Comparison of ENCODE assay signal across 15 cellular contexts in genomic region chr19:3672575-3672948, GRCh38. TPM values are rescaled to one million over a fixed set of nuclear protein-coding genes. Genes with fewer than 3 reads are reported as not detected.
A peak's percentile ranks its signal among the peaks of the same experiment; 100 is the strongest.
DNase-seq lines count a peak whose midpoint lies in the region; ATAC-seq, FAIRE-seq and TF ChIP-seq lines count a peak whose summit lies in the region.
"Had no signal": no experiment of that assay in that cellular context is flagged by ENCODE, and none has a peak within 500 bp of the region (broad histone marks: within the 10 kb centered on the region; RNA-seq: fewer than 3 reads in every experiment).

No MANE protein-coding gene starts in this region.

- H3K27me3 Mint-ChIP-seq in mesothelial cell of epicardium (ENCODE audit: low read depth) (no peaks in the 10 kb centered on the region), T-cell (no peaks in the 10 kb centered on the region)

- FAIRE-seq in K562 (lab: Jason Lieb, UNC) (no peak), small intestine (lab: Jason Lieb, UNC) (no peak)
- FAIRE-seq: GM12878 had no signal

- H3K27ac ChIP-seq in K562 (ENCODE audit: extremely low read depth, low read depth, low read length), result peak overlapping the region; percentile 96; the same call in 2 of the 3 replicates
- peak overlapping the region; percentile 100 for H3K27ac ChIP-seq in stomach smooth muscle (ENCODE audit: low read length)
- peak overlapping the region in 1 of 2 donors; percentile 91 for H3K27ac ChIP-seq in small intestine (ENCODE audit: low read depth in 1 of 2, low read length in 1 of 2)
- no peak overlapping the region for H3K27ac ChIP-seq in brain microvascular endothelial cell
- H3K27ac ChIP-seq: C4-2B had no signal

- intact Hi-C loops in K562 (cut with micrococcal nuclease), result no loop called here

- in situ Hi-C loops in K562 (cut with MboI) (no loop called here), brain microvascular endothelial cell (cut with HindIII; ENCODE audit: low pct_ligation_motif_present, low sequenced_read_pairs) (no loop called here)

- no peak for TF ChIP-seq RAD21 in K562 (CRISPR knock-in tag; conservative IDR thresholded peaks at IDR 0.05 in 1 of 2, IDR thresholded peaks at IDR 0.05 in 1 of 2)

- H3K9me3 Mint-ChIP-seq in mesothelial cell of epicardium (no peaks in the 10 kb centered on the region), T-cell (no peaks in the 10 kb centered on the region)

- BruUV-seq in K562 (replicated peaks; lab: Mats Ljungman, UMichigan), result no TSS peak

- H3K9me1 ChIP-seq in K562 (ENCODE audit: control insufficient read depth, insufficient read depth, low read length), result no peaks in the 10 kb centered on the region

- no peak for TF ChIP-seq EP300 in K562 (IDR thresholded peaks at IDR 0.05; ENCODE audit: low read length)

- no peaks in the 10 kb centered on the region for H3K9me3 ChIP-seq in NT2/D1 (ENCODE audit: insufficient read depth, low read length)
- no peaks in the 10 kb centered on the region for H3K9me3 ChIP-seq in K562 (replicated peaks; ENCODE audit: control insufficient read depth, insufficient read depth, low read depth, low read length)
- H3K9me3 ChIP-seq in stomach smooth muscle (ENCODE audit: control insufficient read depth in 2 of 2, low read length in 2 of 2), result peaks cover 0 to 3% of the 10 kb centered on the region in 2 donors
- no peaks in the 10 kb centered on the region for H3K9me3 ChIP-seq in small intestine (ENCODE audit: control insufficient read depth, low read depth)

- CTCF ChIA-PET in K562 (lab: Yijun Ruan, JAX; ENCODE audit: low intra/inter-chr PET ratio), result no interaction called here
- CTCF ChIA-PET in T-cell (lab: Charles Lee), result no interaction called here

- no peak overlapping the region for H3K4me3 Mint-ChIP-seq in mesothelial cell of epicardium
- no peak overlapping the region for H3K4me3 Mint-ChIP-seq in T-cell

- ATAC-seq in K562 (no peak), T-cell (replicated peaks in 1 of 4) (no peak)

- no peak for TF ChIP-seq POLR2A in K562 (conservative IDR thresholded peaks at IDR 0.05)

- WGBS in K562 (ENCODE audit: insufficient coverage, low coverage, missing lambda C conversion rate), result 83% methylated on average over 5 of the region's 8 CpGs
- 86 to 93% (median 90%) methylated on average over 6 to 8 of the region's 8 CpGs for WGBS in small intestine, 3 donors

- DNase-seq in NT2/D1 (ENCODE audit: low read depth, low spot score), result no peak
- DNase-seq in K562 (ENCODE audit: extremely low read depth in 1 of 4, low spot score in 3 of 4), result no peak
- DNase-seq in mesothelial cell of epicardium (ENCODE audit: low spot score in 2 of 2, unreplicated experiment in 2 of 2), result no peak
- DNase-seq in T-cell, result no peak
- no peak for DNase-seq in small intestine
- DNase-seq in brain microvascular endothelial cell, result no peak
- DNase-seq: activated CD4-positive, alpha-beta T cell treated with anti-CD3 and anti-CD28 coated beads, Interleukin-2, amount 50 U/mL, for 4 hours; activated naive CD4-positive, alpha-beta T cell treated with Interleukin-2 at 50 U/mL for 16 hours; cortex of kidney; islet precursor cell; NCI-H510A had no signal

- H3K27me3 ChIP-seq in NT2/D1 (ENCODE audit: insufficient read depth, insufficient read length), result no peaks in the 10 kb centered on the region
- no peaks in the 10 kb centered on the region for H3K27me3 ChIP-seq in K562 (ENCODE audit: control insufficient read depth in 2 of 2, insufficient read depth in 2 of 2, low read length in 2 of 2)
- H3K27me3 ChIP-seq in stomach smooth muscle (ENCODE audit: control insufficient read depth in 1 of 2, insufficient read depth in 2 of 2, low read length in 2 of 2), result no peaks in the 10 kb centered on the region
- no peaks in the 10 kb centered on the region for H3K27me3 ChIP-seq in small intestine (ENCODE audit: control insufficient read depth in 2 of 2, insufficient read depth in 2 of 2, low read length in 2 of 2)
- H3K27me3 ChIP-seq in brain microvascular endothelial cell (replicated peaks), result no peaks in the 10 kb centered on the region

- peak overlapping the region; percentile 82; the same call in 1 of the 2 replicates for H3K4me2 ChIP-seq in K562 (ENCODE audit: insufficient read depth, low read length)

- H3K27ac Mint-ChIP-seq in mesothelial cell of epicardium (peak overlapping the region; percentile 25), T-cell (no peak overlapping the region)

- H3K4me3 ChIP-seq in NT2/D1 (ENCODE audit: insufficient read length, low read depth) (no peak overlapping the region), K562 (no peak overlapping the region), stomach smooth muscle (ENCODE audit: low read length in 2 of 2) (peak overlapping the region in 1 of 2 donors; percentile 75), small intestine (ENCODE audit: low read depth in 1 of 2, low read length in 2 of 2) (no peak overlapping the region), brain microvascular endothelial cell (ENCODE audit: low read depth, low read length) (no peak overlapping the region)
- H3K4me3 ChIP-seq: GM12878 had no signal

- peak overlapping the region; percentile 64 for H3K9ac ChIP-seq in NT2/D1 (ENCODE audit: insufficient read length, low read depth)
- peak overlapping the region in 1 of 2 experiments; percentile 90; a peak in 2 of 4 replicates for H3K9ac ChIP-seq in K562 (ENCODE audit: insufficient read depth in 1 of 2, low read depth in 2 of 2, low read length in 2 of 2)
- H3K9ac ChIP-seq in stomach smooth muscle (ENCODE audit: low read length in 2 of 2), result peak overlapping the region in 1 of 2 donors; percentile 99

- H3K36me3 Mint-ChIP-seq in mesothelial cell of epicardium (no peaks in the 10 kb centered on the region), T-cell (peaks cover 3% of the 10 kb centered on the region)

- H4K20me1 ChIP-seq in K562 (replicated peaks; ENCODE audit: control insufficient read depth, insufficient read depth, low read length), result no peaks in the 10 kb centered on the region

- no peak for TF ChIP-seq CTCF in K562 (IDR thresholded peaks at IDR 0.05 in 2 of 3, conservative IDR thresholded peaks at IDR 0.05 in 1 of 3; ENCODE audit: insufficient read depth in 2 of 3, low read depth in 1 of 3, low read length in 3 of 3)
- TF ChIP-seq CTCF in mesothelial cell of epicardium (IDR thresholded peaks at IDR 0.05; ENCODE audit: unreplicated experiment), result no peak
- no peak for TF ChIP-seq CTCF in brain microvascular endothelial cell (IDR thresholded peaks at IDR 0.05; ENCODE audit: low read depth, low read length, missing control alignments)

- H3K36me3 ChIP-seq in NT2/D1 (ENCODE audit: insufficient read depth, insufficient read length, low read length) (peaks cover 26% of the 10 kb centered on the region), K562 (ENCODE audit: control insufficient read depth, insufficient read depth, low read length) (peaks cover 6% of the 10 kb centered on the region; the same call in 1 of the 3 replicates), stomach smooth muscle (ENCODE audit: control insufficient read depth in 2 of 2, insufficient read depth in 2 of 2, low read length in 2 of 2) (peaks cover 0 to 2% of the 10 kb centered on the region in 2 donors), small intestine (ENCODE audit: control insufficient read depth in 2 of 2, insufficient read depth in 2 of 2, low read length in 2 of 2) (no peaks in the 10 kb centered on the region), brain microvascular endothelial cell (replicated peaks) (no peaks in the 10 kb centered on the region)

- H3K4me1 Mint-ChIP-seq in mesothelial cell of epicardium (peaks cover 25% of the 10 kb centered on the region), T-cell (peaks cover 10 to 36% (median 30%) of the 10 kb centered on the region in 3 donors)

- H3K4me1 ChIP-seq in NT2/D1 (ENCODE audit: insufficient read depth, insufficient read length) (peaks cover 48% of the 10 kb centered on the region), K562 (replicated peaks in 1 of 2; ENCODE audit: control insufficient read depth in 2 of 2, insufficient read depth in 2 of 2, low read length in 2 of 2) (peaks cover 34 to 73% of the 10 kb centered on the region in 2 experiments), stomach smooth muscle (ENCODE audit: control insufficient read depth, insufficient read depth, low read length) (peaks cover 70% of the 10 kb centered on the region), small intestine (ENCODE audit: control insufficient read depth in 2 of 2, insufficient read depth in 1 of 2, low read depth in 1 of 2, low read length in 1 of 2) (peaks cover 0 to 11% of the 10 kb centered on the region in 2 donors)

- POLR2A ChIA-PET in K562 (lab: Yijun Ruan, JAX), result interaction anchor here (0.7 to 4.1 kb wide), 7 partner anchors 11 to 193 kb away, joined by 3 to 16 read pairs (median 4); partner anchors contain the start of gene TJP3
- POLR2A ChIA-PET in T-cell (lab: Charles Lee), result interaction anchor here in 1 of 2 donors (0.6 kb wide), 1 partner anchor 546 kb away, joined by 4 read pairs; no protein-coding TSS in a partner anchor

- H3K79me2 ChIP-seq in K562 (ENCODE audit: control insufficient read depth, insufficient read depth, low read length), result peaks cover 52% of the 10 kb centered on the region

- H2AFZ ChIP-seq in K562 (ENCODE audit: low read depth, low read length), result no peak overlapping the region

RNA-seq across cellular contexts. Expression of gene PIP5K1C, which starts 27.7 kb away (rescaled TPM):
- total RNA-seq in K562 (2011; cell fraction: chromatin; rRNA removed; ENCODE audit: low replicate concordance), result 21.1 and 62.3 TPM in 2 replicates
- 28.3 and 30.5 TPM in 2 replicates for total RNA-seq in K562 (2011; cell fraction: nucleolus; rRNA removed)
- total RNA-seq in K562 (2011; cell fraction: nucleoplasm; rRNA removed), result 15.8 and 17.5 TPM in 2 replicates
- total RNA-seq in K562 (2014; rRNA removed) (6.0 and 10.7 TPM in 2 replicates), K562 (2014; rRNA removed; fragmentation: Illumina TruSeq; extraction: Trizol) (1.4 and 1.9 TPM in 2 replicates), K562 (2015; rRNA removed; fragmentation: Illumina TruSeq; extraction: Trizol) (4.1 and 5.3 TPM in 2 replicates), K562 (2021) (21.4 and 22.1 TPM in 2 replicates), mesothelial cell of epicardium (43.9 to 47.1 TPM (median 45.7 TPM) in 3 replicates), T-cell (10 to 100 TPM; 25.6 to 35.0 (median 32.1) TPM)
- polyA plus RNA-seq in K562 (2011; rRNA removed) (2.9 and 5.8 TPM in 2 replicates), K562 (2014; fragmentation: Illumina TruSeq; extraction: Trizol) (8.0 and 11.3 TPM in 2 replicates), K562 (2014; fragmentation: Nextera tagmentation; extraction: Ambion mirVana) (under 1 TPM; 0.38 to 0.61 TPM), K562 (2014; rRNA removed) (7.6 and 8.3 TPM in 2 replicates), small intestine (10 to 100 TPM in 2 of 3 donors, 1 to 10 TPM in 1; 7.3 to 16.6 (median 10.5) TPM)
- 2.9 and 6.4 TPM in 2 replicates for polyA plus RNA-seq in K562 (2011; cell fraction: cytosol; rRNA removed)
- 9.4 and 20.2 TPM in 2 replicates for polyA plus RNA-seq in K562 (2011; cell fraction: nucleus; rRNA removed)
- 16.8 and 22.4 TPM in 2 replicates for polyA plus RNA-seq in K562 (2012)
- polyA minus RNA-seq in K562 (2011; rRNA and poly(A)+ RNA removed), result 5.1 and 9.5 TPM in 2 replicates
- polyA minus RNA-seq in K562 (2011; cell fraction: cytosol; rRNA and poly(A)+ RNA removed), result 15.8 and 26.9 TPM in 2 replicates
- 13.1 and 15.9 TPM in 2 replicates for polyA minus RNA-seq in K562 (2011; cell fraction: nucleus; rRNA and poly(A)+ RNA removed)

RNA-seq across cellular contexts. Expression of gene TJP3, which starts 35.6 kb away (rescaled TPM):
- 1.8 and 7.1 TPM in 2 replicates for total RNA-seq in K562 (2011; cell fraction: chromatin; rRNA removed; ENCODE audit: low replicate concordance)
- total RNA-seq in K562 (2011; cell fraction: nucleolus; rRNA removed), result 2.9 and 3.5 TPM in 2 replicates
- 1.8 and 2.6 TPM in 2 replicates for total RNA-seq in K562 (2011; cell fraction: nucleoplasm; rRNA removed)
- total RNA-seq in K562 (2014; rRNA removed) (0.82 and 1.3 TPM in 2 replicates), K562 (2014; rRNA removed; fragmentation: Illumina TruSeq; extraction: Trizol) (0.11 and 0.38 TPM in 2 replicates), K562 (2015; rRNA removed; fragmentation: Illumina TruSeq; extraction: Trizol) (0.34 and 0.58 TPM in 2 replicates), K562 (2021) (0.92 and 2.4 TPM in 2 replicates), mesothelial cell of epicardium (20.0 to 21.7 TPM (median 20.1 TPM) in 3 replicates), T-cell (10 to 100 TPM; 12.6 to 28.9 (median 19.4) TPM)
- polyA plus RNA-seq in K562 (2011; rRNA removed) (1.8 and 2.2 TPM in 2 replicates), K562 (2014; fragmentation: Illumina TruSeq; extraction: Trizol) (0.54 and 1.1 TPM in 2 replicates), K562 (2014; fragmentation: Nextera tagmentation; extraction: Ambion mirVana) (under 1 TPM in 1 of 2 experiments, not detected in 1; 0.11 TPM), K562 (2014; rRNA removed) (0.56 and 0.73 TPM in 2 replicates), small intestine (100 to 1,000 TPM in 2 of 3 donors, 10 to 100 TPM in 1; 74.5 to 385 (median 285) TPM)
- 1.9 and 5.2 TPM in 2 replicates for polyA plus RNA-seq in K562 (2011; cell fraction: cytosol; rRNA removed)
- 4.3 and 9.8 TPM in 2 replicates for polyA plus RNA-seq in K562 (2011; cell fraction: nucleus; rRNA removed)
- 3.2 and 4.0 TPM in 2 replicates for polyA plus RNA-seq in K562 (2012)
- 1.5 and 1.9 TPM in 2 replicates for polyA minus RNA-seq in K562 (2011; rRNA and poly(A)+ RNA removed)
- 0.86 and 2.2 TPM in 2 replicates for polyA minus RNA-seq in K562 (2011; cell fraction: cytosol; rRNA and poly(A)+ RNA removed)
- polyA minus RNA-seq in K562 (2011; cell fraction: nucleus; rRNA and poly(A)+ RNA removed), result 2.3 and 3.4 TPM in 2 replicates
- total RNA-seq: fibroblast of villous mesenchyme had no signal

RNA-seq across cellular contexts. Expression of gene CACTIN, which starts 46.0 kb away (rescaled TPM):
- total RNA-seq in K562 (2011; cell fraction: chromatin; rRNA removed; ENCODE audit: low replicate concordance), result 35.4 and 89.8 TPM in 2 replicates
- 60.3 and 65.9 TPM in 2 replicates for total RNA-seq in K562 (2011; cell fraction: nucleolus; rRNA removed)
- 35.3 and 37.6 TPM in 2 replicates for total RNA-seq in K562 (2011; cell fraction: nucleoplasm; rRNA removed)
- total RNA-seq in K562 (2014; rRNA removed) (46.5 and 57.8 TPM in 2 replicates), K562 (2014; rRNA removed; fragmentation: Illumina TruSeq; extraction: Trizol) (7.6 and 7.9 TPM in 2 replicates), K562 (2015; rRNA removed; fragmentation: Illumina TruSeq; extraction: Trizol) (25.6 and 27.3 TPM in 2 replicates), K562 (2021) (42.1 and 49.2 TPM in 2 replicates), mesothelial cell of epicardium (36.6 to 39.2 TPM (median 37.3 TPM) in 3 replicates), T-cell (10 to 100 TPM; 25.9 to 59.0 (median 55.8) TPM)
- polyA plus RNA-seq in K562 (2011; rRNA removed) (15.0 and 19.4 TPM in 2 replicates), K562 (2014; fragmentation: Illumina TruSeq; extraction: Trizol) (9.6 and 20.4 TPM in 2 replicates), K562 (2014; fragmentation: Nextera tagmentation; extraction: Ambion mirVana) (under 1 TPM; 0.15 to 0.52 TPM), K562 (2014; rRNA removed) (35.0 and 36.4 TPM in 2 replicates), small intestine (10 to 100 TPM; 11.9 to 16.4 (median 13.0) TPM)
- 21.9 and 50.9 TPM in 2 replicates for polyA plus RNA-seq in K562 (2011; cell fraction: cytosol; rRNA removed)
- 54.2 and 84.9 TPM in 2 replicates for polyA plus RNA-seq in K562 (2011; cell fraction: nucleus; rRNA removed)
- 22.8 and 28.5 TPM in 2 replicates for polyA plus RNA-seq in K562 (2012)
- 4.5 and 9.4 TPM in 2 replicates for polyA minus RNA-seq in K562 (2011; rRNA and poly(A)+ RNA removed)
- 13.0 and 16.6 TPM in 2 replicates for polyA minus RNA-seq in K562 (2011; cell fraction: cytosol; rRNA and poly(A)+ RNA removed)
- polyA minus RNA-seq in K562 (2011; cell fraction: nucleus; rRNA and poly(A)+ RNA removed), result 9.6 and 12.0 TPM in 2 replicates
